ENCODE assay signal across 20 cellular contexts in the genomic region with DNA sequence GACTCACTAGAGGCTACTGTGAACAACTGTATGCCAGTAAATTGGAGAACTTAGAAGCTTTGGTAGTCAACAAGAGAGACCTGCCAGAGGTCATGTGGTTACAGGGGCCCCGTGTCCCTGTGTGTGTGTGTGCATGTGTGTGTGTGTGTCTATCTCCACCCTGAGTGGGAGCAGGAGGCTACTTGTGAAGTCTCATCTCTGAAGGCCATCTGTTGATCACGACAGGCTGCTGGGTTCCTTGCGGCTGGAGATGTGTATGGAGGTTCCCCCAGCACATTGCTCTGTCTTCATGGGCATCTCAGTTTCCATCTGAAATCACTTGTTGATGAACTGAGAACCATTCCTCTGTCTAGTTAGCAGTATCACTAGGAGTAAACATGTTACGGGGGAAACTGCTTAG. TPM values are rescaled to one million over a fixed set of nuclear protein-coding genes. Genes with fewer than 3 reads are reported as not detected.
DNase-seq lines count a peak whose midpoint lies in the region; ATAC-seq and TF ChIP-seq lines count a peak whose summit lies in the region.
"Had no signal": no experiment of that assay in that cellular context is flagged by ENCODE, and none has a peak within 500 bp of the region (broad histone marks: within the 10 kb centered on the region; RNA-seq: fewer than 3 reads in every experiment).

No MANE protein-coding gene starts in this region.

- H3K27me3 Mint-ChIP-seq in activated CD4-positive, alpha-beta T cell treated with anti-CD3 and anti-CD28 coated beads for 36 hours: no peaks in the 10 kb centered on the region
- H3K27me3 Mint-ChIP-seq in activated CD4-positive, alpha-beta T cell treated with anti-CD3 and anti-CD28 coated beads, Interleukin-2, amount 10 ng/mL, durations not matched to agents 7 days and 5 days: no peaks in the 10 kb centered on the region
- H3K27me3 Mint-ChIP-seq in CD4-positive, alpha-beta memory T cell: no peaks in the 10 kb centered on the region
- H3K27me3 Mint-ChIP-seq in activated T-helper 17 cell treated with anti-CD3 and anti-CD28 coated beads, Interleukin-2, amount 50 U/mL, for 72 hours: no peaks in the 10 kb centered on the region
- no peaks in the 10 kb centered on the region for H3K27me3 Mint-ChIP-seq in osteocyte (ENCODE audit: unreplicated experiment)
- H3K27me3 Mint-ChIP-seq: IgD-negative memory B cell had no signal

- H3K27me3 ChIP-seq in CD4-positive, alpha-beta memory T cell (ENCODE audit: insufficient read depth, low read length): no peaks in the 10 kb centered on the region
- H3K27me3 ChIP-seq: SJCRH30 had no signal

- H3K4me1 Mint-ChIP-seq in activated CD4-positive, alpha-beta T cell treated with anti-CD3 and anti-CD28 coated beads for 36 hours: peaks cover 3% of the 10 kb centered on the region
- H3K4me1 Mint-ChIP-seq in activated CD4-positive, alpha-beta T cell treated with anti-CD3 and anti-CD28 coated beads, Interleukin-2, amount 10 ng/mL, durations not matched to agents 7 days and 5 days: peaks cover 4% of the 10 kb centered on the region
- H3K4me1 Mint-ChIP-seq in CD4-positive, alpha-beta memory T cell: peaks cover 6 to 18% (median 10%) of the 10 kb centered on the region in 4 donors
- H3K4me1 Mint-ChIP-seq in activated T-helper 17 cell treated with anti-CD3 and anti-CD28 coated beads, Interleukin-2, amount 50 U/mL, for 72 hours: peaks cover 7% of the 10 kb centered on the region
- H3K4me1 Mint-ChIP-seq in osteocyte (ENCODE audit: unreplicated experiment): peaks cover 3% of the 10 kb centered on the region
- H3K4me1 Mint-ChIP-seq: IgD-negative memory B cell had no signal

- H3K27ac Mint-ChIP-seq in activated CD4-positive, alpha-beta T cell treated with anti-CD3 and anti-CD28 coated beads for 36 hours: no peak overlapping the region
- H3K27ac Mint-ChIP-seq in activated CD4-positive, alpha-beta T cell treated with anti-CD3 and anti-CD28 coated beads, Interleukin-2, amount 10 ng/mL, durations not matched to agents 7 days and 5 days: no peak overlapping the region
- peak overlapping the region in 4 of 7 donors; percentile 3 to 83 (median 30) for H3K27ac Mint-ChIP-seq in CD4-positive, alpha-beta memory T cell
- peak overlapping the region; percentile 56 for H3K27ac Mint-ChIP-seq in activated T-helper 17 cell treated with anti-CD3 and anti-CD28 coated beads, Interleukin-2, amount 50 U/mL, for 72 hours
- no peak overlapping the region for H3K27ac Mint-ChIP-seq in osteocyte (ENCODE audit: unreplicated experiment)
- H3K27ac Mint-ChIP-seq: IgD-negative memory B cell had no signal

- DNase-seq in activated CD4-positive, alpha-beta T cell treated with anti-CD3 and anti-CD28 coated beads for 36 hours: no peak
- DNase-seq in activated CD4-positive, alpha-beta T cell treated with anti-CD3 and anti-CD28 coated beads, Interleukin-2, amount 10 ng/mL, durations not matched to agents 7 days and 5 days: no peak
- no peak for DNase-seq in CD4-positive, alpha-beta memory T cell
- peak; percentile 62 for DNase-seq in osteocyte (ENCODE audit: extremely low spot score, unreplicated experiment)
- DNase-seq in NCI-H510A (lab: John Stamatoyannopoulos, UW): no peak
- DNase-seq: AML-193, DMS79, Kasumi-1, NCI-H1417, NCI-H187, NCI-H446 treated with DMSO at 0.1 percent for 48 hours had no signal

- H3K27ac ChIP-seq in CD4-positive, alpha-beta memory T cell (ENCODE audit: low read depth, low read length): no peak overlapping the region
- H3K27ac ChIP-seq: SJCRH30 had no signal

- no peak overlapping the region for H3K4me3 ChIP-seq in CD4-positive, alpha-beta memory T cell (ENCODE audit: low read length in 2 of 2)
- H3K4me3 ChIP-seq: SJCRH30 had no signal

- no peaks in the 10 kb centered on the region for H3K9me3 ChIP-seq in CD4-positive, alpha-beta memory T cell (ENCODE audit: control insufficient read depth in 1 of 2, low read length in 2 of 2)
- H3K9me3 ChIP-seq: SJCRH30 had no signal

- POLR2A ChIA-PET in activated CD4-positive, alpha-beta T cell treated with anti-CD3 and anti-CD28 coated beads for 36 hours (lab: Charles Lee): no interaction called here
- POLR2A ChIA-PET in activated CD4-positive, alpha-beta T cell treated with anti-CD3 and anti-CD28 coated beads, Interleukin-2, amount 10 ng/mL, durations not matched to agents 7 days and 5 days (lab: Charles Lee): no interaction called here
- POLR2A ChIA-PET in CD4-positive, alpha-beta memory T cell (lab: Charles Lee; ENCODE audit: partially characterized antibody): no interaction called here

- no peaks in the 10 kb centered on the region for H3K4me1 ChIP-seq in CD4-positive, alpha-beta memory T cell (ENCODE audit: insufficient read depth, low read length)
- H3K4me1 ChIP-seq: SJCRH30 had no signal

- peaks cover 35% of the 10 kb centered on the region for H3K36me3 Mint-ChIP-seq in activated CD4-positive, alpha-beta T cell treated with anti-CD3 and anti-CD28 coated beads for 36 hours (ENCODE audit: low read depth)
- H3K36me3 Mint-ChIP-seq in activated CD4-positive, alpha-beta T cell treated with anti-CD3 and anti-CD28 coated beads, Interleukin-2, amount 10 ng/mL, durations not matched to agents 7 days and 5 days (ENCODE audit: low read depth): peaks cover 35% of the 10 kb centered on the region
- peaks cover 52 to 54% of the 10 kb centered on the region in 2 donors for H3K36me3 Mint-ChIP-seq in CD4-positive, alpha-beta memory T cell
- H3K36me3 Mint-ChIP-seq in activated T-helper 17 cell treated with anti-CD3 and anti-CD28 coated beads, Interleukin-2, amount 50 U/mL, for 72 hours (ENCODE audit: low read depth): peaks cover 72% of the 10 kb centered on the region
- H3K36me3 Mint-ChIP-seq in osteocyte (ENCODE audit: unreplicated experiment): peaks cover 49% of the 10 kb centered on the region

- TF ChIP-seq CTCF in osteocyte (IDR thresholded peaks at IDR 0.05): no peak

- intact Hi-C loops in activated CD4-positive, alpha-beta T cell treated with anti-CD3 and anti-CD28 coated beads for 36 hours (cut with DNase I, micrococcal nuclease): no loop called here
- intact Hi-C loops in CD4-positive, alpha-beta memory T cell (cut with micrococcal nuclease): no loop called here

- no peak overlapping the region for H3K4me3 Mint-ChIP-seq in activated CD4-positive, alpha-beta T cell treated with anti-CD3 and anti-CD28 coated beads for 36 hours
- no peak overlapping the region for H3K4me3 Mint-ChIP-seq in activated CD4-positive, alpha-beta T cell treated with anti-CD3 and anti-CD28 coated beads, Interleukin-2, amount 10 ng/mL, durations not matched to agents 7 days and 5 days
- no peak overlapping the region for H3K4me3 Mint-ChIP-seq in CD4-positive, alpha-beta memory T cell
- no peak overlapping the region for H3K4me3 Mint-ChIP-seq in activated T-helper 17 cell treated with anti-CD3 and anti-CD28 coated beads, Interleukin-2, amount 50 U/mL, for 72 hours
- H3K4me3 Mint-ChIP-seq in osteocyte (ENCODE audit: unreplicated experiment): no peak overlapping the region
- H3K4me3 Mint-ChIP-seq: IgD-negative memory B cell had no signal

- CTCF ChIA-PET in activated CD4-positive, alpha-beta T cell treated with anti-CD3 and anti-CD28 coated beads for 36 hours (lab: Charles Lee): interaction anchor here (0.5 kb wide), 1 partner anchor 438 kb away, joined by 3 read pairs; no protein-coding TSS in a partner anchor
- CTCF ChIA-PET in activated CD4-positive, alpha-beta T cell treated with anti-CD3 and anti-CD28 coated beads, Interleukin-2, amount 10 ng/mL, durations not matched to agents 7 days and 5 days (lab: Charles Lee): interaction anchor here (1.5 kb wide), 1 partner anchor 31 kb away, joined by 4 read pairs; no protein-coding TSS in a partner anchor
- CTCF ChIA-PET in CD4-positive, alpha-beta memory T cell (lab: Charles Lee; ENCODE audit: partially characterized antibody): no interaction called here

- H3K9me3 Mint-ChIP-seq in activated CD4-positive, alpha-beta T cell treated with anti-CD3 and anti-CD28 coated beads for 36 hours (ENCODE audit: low read depth): peaks cover 3% of the 10 kb centered on the region
- H3K9me3 Mint-ChIP-seq in activated CD4-positive, alpha-beta T cell treated with anti-CD3 and anti-CD28 coated beads, Interleukin-2, amount 10 ng/mL, durations not matched to agents 7 days and 5 days: peaks cover 17% of the 10 kb centered on the region
- H3K9me3 Mint-ChIP-seq in CD4-positive, alpha-beta memory T cell: peaks cover 0 to 9% (median 1%) of the 10 kb centered on the region in 8 donors
- H3K9me3 Mint-ChIP-seq in activated T-helper 17 cell treated with anti-CD3 and anti-CD28 coated beads, Interleukin-2, amount 50 U/mL, for 72 hours: no peaks in the 10 kb centered on the region
- peaks cover 9% of the 10 kb centered on the region for H3K9me3 Mint-ChIP-seq in osteocyte (ENCODE audit: unreplicated experiment)

- ATAC-seq in activated CD4-positive, alpha-beta T cell treated with anti-CD3 and anti-CD28 coated beads for 36 hours: peak; percentile 26
- ATAC-seq in activated T-helper 17 cell treated with anti-CD3 and anti-CD28 coated beads, Interleukin-2, amount 50 U/mL, for 72 hours (replicated peaks): no peak
- ATAC-seq in HG03460 (IDR thresholded peaks at IDR 0.05; ENCODE audit: unreplicated experiment) (no peak), HG03521 (IDR thresholded peaks at IDR 0.05; ENCODE audit: unreplicated experiment) (no peak)
- ATAC-seq: Panc1 had no signal

- H3K36me3 ChIP-seq in CD4-positive, alpha-beta memory T cell (ENCODE audit: insufficient read depth, low read length): peaks cover 10% of the 10 kb centered on the region

RNA-seq across cellular contexts. Expression of a gene that starts 58.2 kb away (rescaled TPM):
- under 1 TPM; 0.30 to 0.46 TPM for total RNA-seq in activated CD4-positive, alpha-beta T cell treated with anti-CD3 and anti-CD28 coated beads for 36 hours
- total RNA-seq in activated CD4-positive, alpha-beta T cell treated with anti-CD3 and anti-CD28 coated beads, Interleukin-2, amount 10 ng/mL, durations not matched to agents 7 days and 5 days: under 1 TPM; 0.52 to 0.83 TPM
- under 1 TPM in 1 of 2 experiments, not detected in 1; 0.50 TPM for total RNA-seq in CD4-positive, alpha-beta memory T cell
- under 1 TPM in 1 of 2 donors, not detected in 1; 0.28 TPM for polyA plus RNA-seq in CD4-positive, alpha-beta memory T cell
- total RNA-seq in activated T-helper 17 cell treated with anti-CD3 and anti-CD28 coated beads, Interleukin-2, amount 50 U/mL, for 72 hours: 1 to 10 TPM; 1.7 to 2.2 TPM
- 1.9 TPM in 1 of 2 replicates, not detected in the other for total RNA-seq in osteocyte
- total RNA-seq: A172, H1, MCF 10A, SJCRH30 had no signal
- polyA plus RNA-seq: IgD-negative memory B cell had no signal

Comparison
In these comparisons a context has a peak if more than half of its experiments do, and no peak if none do; other contexts are left out.
1. H3K27ac Mint-ChIP-seq: peak in CD4-positive, alpha-beta memory T cell (4 of 7) and activated T-helper 17 cell treated with anti-CD3 and anti-CD28 coated beads, Interleukin-2, amount 50 U/mL, for 72 hours (single experiment); none in activated CD4-positive, alpha-beta T cell treated with anti-CD3 and anti-CD28 coated beads for 36 hours (single experiment), activated CD4-positive, alpha-beta T cell treated with anti-CD3 and anti-CD28 coated beads, Interleukin-2, amount 10 ng/mL, durations not matched to agents 7 days and 5 days (single experiment) and osteocyte (single experiment).